ENCODE assay signal across 11 cellular contexts in genomic region chr12:91774471-91774921, GRCh38.
DNase-seq lines count a peak whose midpoint lies in the region; ATAC-seq and TF ChIP-seq lines count a peak whose summit lies in the region.
"Had no signal": no experiment of that assay in that cellular context is flagged by ENCODE, and none has a peak within 500 bp of the region (broad histone marks: within the 10 kb centered on the region; RNA-seq: fewer than 3 reads in every experiment).

No MANE protein-coding gene starts in this region.

- TF ChIP-seq POLR2A in body of pancreas (IDR thresholded peaks at IDR 0.05) (no peak), GM18505 (IDR thresholded peaks at IDR 0.05; ENCODE audit: borderline replicate concordance, extremely low read depth, insufficient read depth, insufficient read length) (no peak)

- H3K27me3 Mint-ChIP-seq in HFFc6 (ENCODE audit: insufficient read depth) (peaks cover 2% of the 10 kb centered on the region; the same call in 1 of the 2 replicates), progenitor cell of endocrine pancreas (no peaks in the 10 kb centered on the region)
- H3K27me3 Mint-ChIP-seq in activated CD8-positive, alpha-beta T cell treated with anti-CD3 and anti-CD28 coated beads for 36 hours, result no peaks in the 10 kb centered on the region
- H3K27me3 Mint-ChIP-seq in stimulated activated naive B cell treated with anti-CD40 and anti-IgM and Interleukin-4, amounts not matched to agents 10 μg/mL and 1 μg/mL and 100 μg/mL, for 72 hours, result no peaks in the 10 kb centered on the region

- H3K4me1 Mint-ChIP-seq in HFFc6 (ENCODE audit: low read depth) (peaks cover 31% of the 10 kb centered on the region), progenitor cell of endocrine pancreas (ENCODE audit: low read depth) (peaks cover 12% of the 10 kb centered on the region)
- peaks cover 32% of the 10 kb centered on the region for H3K4me1 Mint-ChIP-seq in activated CD8-positive, alpha-beta T cell treated with anti-CD3 and anti-CD28 coated beads for 36 hours (ENCODE audit: low read depth)
- peaks cover 11 to 21% of the 10 kb centered on the region in 2 donors for H3K4me1 Mint-ChIP-seq in stimulated activated naive B cell treated with anti-CD40 and anti-IgM and Interleukin-4, amounts not matched to agents 10 μg/mL and 1 μg/mL and 100 μg/mL, for 72 hours

- no peaks in the 10 kb centered on the region for H3K9me3 Mint-ChIP-seq in HFFc6
- no peaks in the 10 kb centered on the region for H3K9me3 Mint-ChIP-seq in activated CD8-positive, alpha-beta T cell treated with anti-CD3 and anti-CD28 coated beads for 36 hours
- no peaks in the 10 kb centered on the region for H3K9me3 Mint-ChIP-seq in progenitor cell of endocrine pancreas (ENCODE audit: low read depth)
- H3K9me3 Mint-ChIP-seq in stimulated activated naive B cell treated with anti-CD40 and anti-IgM and Interleukin-4, amounts not matched to agents 10 μg/mL and 1 μg/mL and 100 μg/mL, for 72 hours, result no peaks in the 10 kb centered on the region

- peak overlapping the region in 2 of 4 donors; percentile 22 to 27 for H3K27ac ChIP-seq in body of pancreas
- H3K27ac ChIP-seq in mesodermal cell (ENCODE audit: low read depth, low read length, severe bottlenecking), result peak overlapping the region; percentile 60
- H3K27ac ChIP-seq: psoas muscle, WERI-Rb-1 had no signal

- no peaks in the 10 kb centered on the region for H3K9me3 ChIP-seq in body of pancreas
- no peaks in the 10 kb centered on the region for H3K9me3 ChIP-seq in mesodermal cell (ENCODE audit: control insufficient read depth, low read length)
- H3K9me3 ChIP-seq: psoas muscle had no signal

- TF ChIP-seq CTCF in AG09319 (IDR thresholded peaks at IDR 0.05; ENCODE audit: low read depth, low read length), result no peak
- no peak for TF ChIP-seq CTCF in HFFc6 (IDR thresholded peaks at IDR 0.05)
- TF ChIP-seq CTCF in body of pancreas (IDR thresholded peaks at IDR 0.05), result no peak
- no peak for TF ChIP-seq CTCF in activated CD8-positive, alpha-beta T cell treated with anti-CD3 and anti-CD28 coated beads for 36 hours (IDR thresholded peaks at IDR 0.05)
- TF ChIP-seq CTCF in progenitor cell of endocrine pancreas (IDR thresholded peaks at IDR 0.05; ENCODE audit: unreplicated experiment), result no peak

- H3K27me3 ChIP-seq in body of pancreas, result no peaks in the 10 kb centered on the region

- H3K4me3 Mint-ChIP-seq in HFFc6 (peak overlapping the region; percentile 60), progenitor cell of endocrine pancreas (ENCODE audit: low read depth) (no peak overlapping the region)
- H3K4me3 Mint-ChIP-seq in activated CD8-positive, alpha-beta T cell treated with anti-CD3 and anti-CD28 coated beads for 36 hours, result no peak overlapping the region
- no peak overlapping the region for H3K4me3 Mint-ChIP-seq in stimulated activated naive B cell treated with anti-CD40 and anti-IgM and Interleukin-4, amounts not matched to agents 10 μg/mL and 1 μg/mL and 100 μg/mL, for 72 hours

- WGBS in body of pancreas, 2 donors, result 11 to 17% methylated on average over 6 of the region's 6 CpGs
- WGBS in mesodermal cell (ENCODE audit: insufficient coverage in 2 of 2), 2 experiments, result 64% methylated on average over 4 of the region's 6 CpGs; no CpG with 5 or more reads in 1 of the 2 experiments

- DNase-seq in AG09319 (ENCODE audit: extremely low read depth, low read depth) (peak; percentile 7), HFFc6 (peak; percentile 10), body of pancreas (peak; percentile 14 to 18 (median 15)), progenitor cell of endocrine pancreas (ENCODE audit: low spot score, unreplicated experiment) (no peak)
- DNase-seq in activated CD8-positive, alpha-beta T cell treated with anti-CD3 and anti-CD28 coated beads for 36 hours, result no peak
- no peak for DNase-seq in stimulated activated naive B cell treated with anti-CD40 and anti-IgM and Interleukin-4, amounts not matched to agents 10 μg/mL and 1 μg/mL and 100 μg/mL, for 72 hours
- DNase-seq: Kasumi-1, psoas muscle, WERI-Rb-1 had no signal

- no peaks in the 10 kb centered on the region for H3K36me3 Mint-ChIP-seq in HFFc6 (ENCODE audit: low read depth)
- no peaks in the 10 kb centered on the region for H3K36me3 Mint-ChIP-seq in activated CD8-positive, alpha-beta T cell treated with anti-CD3 and anti-CD28 coated beads for 36 hours (ENCODE audit: low read depth)
- H3K36me3 Mint-ChIP-seq in progenitor cell of endocrine pancreas (ENCODE audit: insufficient read depth), result no peaks in the 10 kb centered on the region
- H3K36me3 Mint-ChIP-seq in stimulated activated naive B cell treated with anti-CD40 and anti-IgM and Interleukin-4, amounts not matched to agents 10 μg/mL and 1 μg/mL and 100 μg/mL, for 72 hours, result no peaks in the 10 kb centered on the region

- intact Hi-C loops in body of pancreas (cut with DNase I), result no loop called here
- intact Hi-C loops in activated CD8-positive, alpha-beta T cell treated with anti-CD3 and anti-CD28 coated beads for 36 hours (cut with micrococcal nuclease), result no loop called here

- ATAC-seq in body of pancreas (peak; percentile 79), GM18505 (IDR thresholded peaks at IDR 0.05; ENCODE audit: unreplicated experiment) (no peak)
- ATAC-seq in activated CD8-positive, alpha-beta T cell treated with anti-CD3 and anti-CD28 coated beads for 36 hours, result no peak
- no peak for ATAC-seq in stimulated activated naive B cell treated with anti-CD40 and anti-IgM and Interleukin-4, amounts not matched to agents 10 μg/mL and 1 μg/mL and 100 μg/mL, for 72 hours (replicated peaks)
- ATAC-seq: psoas muscle had no signal

- CTCF ChIA-PET in activated CD8-positive, alpha-beta T cell treated with anti-CD3 and anti-CD28 coated beads for 36 hours (lab: Charles Lee), result interaction anchor here (1.0 kb wide), 2 partner anchors 15 to 393 kb away, joined by 3 read pairs; no protein-coding TSS in a partner anchor

- H3K36me3 ChIP-seq in body of pancreas (replicated peaks in 1 of 2; ENCODE audit: insufficient read depth in 1 of 2, low read depth in 2 of 2) (no peaks in the 10 kb centered on the region), mesodermal cell (ENCODE audit: control insufficient read depth, insufficient read depth, low read length) (no peaks in the 10 kb centered on the region)
- H3K36me3 ChIP-seq: WERI-Rb-1 had no signal

- POLR2A ChIA-PET in activated CD8-positive, alpha-beta T cell treated with anti-CD3 and anti-CD28 coated beads for 36 hours (lab: Charles Lee), result no interaction called here

- no peak overlapping the region for H3K4me3 ChIP-seq in body of pancreas
- no peak overlapping the region for H3K4me3 ChIP-seq in mesodermal cell (ENCODE audit: extremely low read depth, insufficient read depth, low read length, poor library complexity, severe bottlenecking)
- H3K4me3 ChIP-seq: psoas muscle had no signal

- H3K4me1 ChIP-seq in body of pancreas (peaks cover 14% of the 10 kb centered on the region), mesodermal cell (ENCODE audit: control insufficient read depth, insufficient read depth, low read length, poor library complexity, severe bottlenecking) (peaks cover 33% of the 10 kb centered on the region)

- H3K27ac Mint-ChIP-seq in HFFc6 (no peak overlapping the region), progenitor cell of endocrine pancreas (no peak overlapping the region)
- H3K27ac Mint-ChIP-seq in activated CD8-positive, alpha-beta T cell treated with anti-CD3 and anti-CD28 coated beads for 36 hours, result no peak overlapping the region
- H3K27ac Mint-ChIP-seq in stimulated activated naive B cell treated with anti-CD40 and anti-IgM and Interleukin-4, amounts not matched to agents 10 μg/mL and 1 μg/mL and 100 μg/mL, for 72 hours, result no peak overlapping the region

Comparison
In these comparisons a context has a peak if more than half of its experiments do, and no peak if none do; other contexts are left out.
1. DNase-seq: peak in AG09319 (single experiment), HFFc6 (single experiment) and body of pancreas (4 of 4); none in activated CD8-positive, alpha-beta T cell treated with anti-CD3 and anti-CD28 coated beads for 36 hours (single experiment), progenitor cell of endocrine pancreas (single experiment) and stimulated activated naive B cell treated with anti-CD40 and anti-IgM and Interleukin-4, amounts not matched to agents 10 μg/mL and 1 μg/mL and 100 μg/mL, for 72 hours (single experiment).